Comparison of ENCODE assay signal across 24 cellular contexts in genomic region chr5:122029818-122030217, GRCh38. TPM values are rescaled to one million over a fixed set of nuclear protein-coding genes. Genes with fewer than 3 reads are reported as not detected.
DNase-seq lines count a peak whose midpoint lies in the region; ATAC-seq, FAIRE-seq and TF ChIP-seq lines count a peak whose summit lies in the region.
"Had no signal": no experiment of that assay in that cellular context is flagged by ENCODE, and none has a peak within 500 bp of the region (broad histone marks: within the 10 kb centered on the region; RNA-seq: fewer than 3 reads in every experiment).

No MANE protein-coding gene starts in this region.

- no peak overlapping the region for H3K9ac ChIP-seq in H1 (replicated peaks in 1 of 4; ENCODE audit: extremely low read depth in 1 of 4, low read depth in 3 of 4, low read length in 3 of 4)
- H3K9ac ChIP-seq: BLaER1 had no signal

- no peaks in the 10 kb centered on the region for H3K9me3 ChIP-seq in H1 (ENCODE audit: insufficient read depth in 2 of 2, low read depth in 1 of 2, low read length in 1 of 2)
- H3K9me3 ChIP-seq: BE2C, BLaER1 had no signal

- H4K5ac ChIP-seq in H1 (ENCODE audit: insufficient read length, low read depth, low read length): no peak overlapping the region

- 89% methylated on average over 1 of the region's 1 CpG; no CpG with 5 or more reads in 1 of the 2 experiments for WGBS in H1 (ENCODE audit: extremely low coverage in 1 of 2, insufficient coverage in 1 of 2, insufficient read length in 1 of 2, insufficient replicate concordance in 2 of 2, low coverage in 1 of 2, low lambda C conversion rate in 2 of 2, missing lambda C conversion rate in 1 of 2), 2 experiments

- H4K20me1 ChIP-seq in H1 (replicated peaks in 1 of 2; ENCODE audit: control insufficient read depth in 1 of 2, insufficient read depth in 2 of 2, low read length in 2 of 2): no peaks in the 10 kb centered on the region
- H4K20me1 ChIP-seq: BLaER1 had no signal

- TF ChIP-seq EP300 in H1 (IDR thresholded peaks at IDR 0.05; ENCODE audit: borderline replicate concordance in 1 of 2, low read depth in 2 of 2, low read length in 2 of 2): no peak

- H2BK15ac ChIP-seq in H1 (ENCODE audit: low read length): no peak overlapping the region

- H3K36me3 Mint-ChIP-seq in nephron progenitor cell (ENCODE audit: low read depth): peaks cover 55% of the 10 kb centered on the region
- peaks cover 19% of the 10 kb centered on the region for H3K36me3 Mint-ChIP-seq in activated CD8-positive, alpha-beta memory T cell treated with anti-CD3 and anti-CD28 coated beads, Interleukin-2, amount 10 ng/mL, durations not matched to agents 7 days and 5 days

- CTCF ChIA-PET in H1 (lab: Charles Lee; ENCODE audit: partially characterized antibody): interaction anchor here (1.0 to 3.2 kb wide), 7 partner anchors 9 to 72 kb away, joined by 3 to 7 read pairs (median 4); partner anchors contain the start of gene LOX
- CTCF ChIA-PET in activated CD8-positive, alpha-beta memory T cell treated with anti-CD3 and anti-CD28 coated beads, Interleukin-2, amount 10 ng/mL, durations not matched to agents 7 days and 5 days (lab: Charles Lee): no interaction called here

- no peaks in the 10 kb centered on the region for H3K79me2 ChIP-seq in H1 (ENCODE audit: control insufficient read depth in 1 of 2, insufficient read depth in 2 of 2, low read length in 2 of 2)

- no peaks in the 10 kb centered on the region for H3K9me3 Mint-ChIP-seq in nephron progenitor cell
- H3K9me3 Mint-ChIP-seq in activated CD8-positive, alpha-beta memory T cell treated with anti-CD3 and anti-CD28 coated beads, Interleukin-2, amount 10 ng/mL, durations not matched to agents 7 days and 5 days (ENCODE audit: low read depth): no peaks in the 10 kb centered on the region
- H3K9me3 Mint-ChIP-seq: CD4-positive, alpha-beta memory T cell; CD4-positive, CD25-positive, alpha-beta regulatory T cell; CD8-positive, alpha-beta memory T cell had no signal

- H2AK5ac ChIP-seq in H1 (ENCODE audit: low read depth, low read length): no peak overlapping the region

- no peak overlapping the region for H2BK20ac ChIP-seq in H1 (ENCODE audit: low read length)

- H3K36me3 ChIP-seq in H1 (ENCODE audit: control insufficient read depth in 2 of 4, insufficient read depth in 4 of 4, low read length in 3 of 4): peaks cover 0 to 15% (median 1%) of the 10 kb centered on the region in 4 experiments; a peak in 3 of 8 replicates

- H2BK120ac ChIP-seq in H1 (replicated peaks; ENCODE audit: low read depth, low read length): no peak overlapping the region

- H3K4ac ChIP-seq in H1 (replicated peaks; ENCODE audit: insufficient read length, low read depth, low read length): no peak overlapping the region

- no peak overlapping the region for H2BK12ac ChIP-seq in H1 (ENCODE audit: low read depth, low read length)

- H4K8ac ChIP-seq in H1 (ENCODE audit: extremely low read depth, insufficient read depth, low read length): no peak overlapping the region

- no peak overlapping the region for H3K4me3 Mint-ChIP-seq in nephron progenitor cell
- no peak overlapping the region for H3K4me3 Mint-ChIP-seq in activated CD8-positive, alpha-beta memory T cell treated with anti-CD3 and anti-CD28 coated beads, Interleukin-2, amount 10 ng/mL, durations not matched to agents 7 days and 5 days
- H3K4me3 Mint-ChIP-seq: CD14-positive monocyte; CD4-positive, alpha-beta memory T cell; CD4-positive, CD25-positive, alpha-beta regulatory T cell; CD8-positive, alpha-beta memory T cell had no signal

- no peak overlapping the region for H3K4me2 ChIP-seq in H1 (ENCODE audit: insufficient read depth in 1 of 2, low read depth in 2 of 2, low read length in 2 of 2)
- H3K4me2 ChIP-seq: BLaER1 had no signal

- no peaks in the 10 kb centered on the region for H3K27me3 ChIP-seq in H1 (replicated peaks in 1 of 4; ENCODE audit: control insufficient read depth in 3 of 4, extremely low read depth in 1 of 4, insufficient read depth in 3 of 4, low read length in 3 of 4)
- H3K27me3 ChIP-seq: BE2C, BLaER1 had no signal

- TF ChIP-seq RAD21 in H1 (IDR thresholded peaks at IDR 0.05 in 1 of 2, conservative IDR thresholded peaks at IDR 0.05 in 1 of 2; ENCODE audit: low read depth in 2 of 2, low read length in 2 of 2): no peak

- FAIRE-seq in H1 (lab: Jason Lieb, UNC): peak; percentile 32
- FAIRE-seq: A204.1, D721Med, G401.6, GM12891 had no signal

- no peaks in the 10 kb centered on the region for H3K79me1 ChIP-seq in H1 (ENCODE audit: low read depth, low read length)

- TF ChIP-seq CTCF in H1 (IDR thresholded peaks at IDR 0.05; ENCODE audit: control extremely low read depth in 1 of 3, insufficient read depth in 1 of 3, low read depth in 1 of 3, low read length in 3 of 3) (no peak), nephron progenitor cell (IDR thresholded peaks at IDR 0.05) (no peak)

- H3K56ac ChIP-seq in H1 (replicated peaks; ENCODE audit: insufficient read length, low read depth, low read length): no peak overlapping the region

- H3K4me3 ChIP-seq in H1 (ENCODE audit: extremely low read depth in 1 of 4, insufficient read depth in 2 of 4, low read depth in 3 of 4, low read length in 4 of 4): no peak overlapping the region
- H3K4me3 ChIP-seq: BLaER1 had no signal

- no peak overlapping the region for H3K23ac ChIP-seq in H1 (ENCODE audit: insufficient read length)

- DNase-seq in H1 (ENCODE audit: low read depth in 1 of 2, low spot score in 2 of 2) (no peak), nephron progenitor cell (no peak), NCI-H510A (lab: John Stamatoyannopoulos, UW) (no peak)
- DNase-seq in activated CD8-positive, alpha-beta memory T cell treated with anti-CD3 and anti-CD28 coated beads, Interleukin-2, amount 10 ng/mL, durations not matched to agents 7 days and 5 days: no peak
- DNase-seq: 8988T; BE2C; C1 segment of cervical spinal cord; Calu3; CD4-positive, alpha-beta memory T cell; CD4-positive, CD25-positive, alpha-beta regulatory T cell; CD8-positive, alpha-beta memory T cell; COR-L47; DMS79 treated with DMSO at 0.1 percent for 48 hours; GF-D8 had no signal

- H3K27ac Mint-ChIP-seq in nephron progenitor cell: peak overlapping the region; percentile 59
- H3K27ac Mint-ChIP-seq in activated CD8-positive, alpha-beta memory T cell treated with anti-CD3 and anti-CD28 coated beads, Interleukin-2, amount 10 ng/mL, durations not matched to agents 7 days and 5 days: no peak overlapping the region
- H3K27ac Mint-ChIP-seq: CD4-positive, alpha-beta memory T cell; CD4-positive, CD25-positive, alpha-beta regulatory T cell had no signal

- H3K23me2 ChIP-seq in H1 (ENCODE audit: low read depth, low read length): no peaks in the 10 kb centered on the region

- no peak overlapping the region for H3K14ac ChIP-seq in H1 (ENCODE audit: insufficient read length)

- no peak for TF ChIP-seq POLR2A in H1 (IDR thresholded peaks at IDR 0.05; ENCODE audit: control extremely low read depth in 1 of 2, low read depth in 2 of 2, low read length in 2 of 2)

- no peak overlapping the region for H2AFZ ChIP-seq in H1 (ENCODE audit: low read length)

- H2BK5ac ChIP-seq in H1 (ENCODE audit: low read depth, low read length): no peak overlapping the region

- no peak overlapping the region for H3K18ac ChIP-seq in H1 (ENCODE audit: extremely low read depth, low read length)

- H4K91ac ChIP-seq in H1 (replicated peaks; ENCODE audit: insufficient read length, low read length): no peak overlapping the region

- POLR2A ChIA-PET in H1 (lab: Charles Lee; ENCODE audit: partially characterized antibody): no interaction called here

- H3K27me3 Mint-ChIP-seq in nephron progenitor cell (ENCODE audit: low read depth, poor library complexity): no peaks in the 10 kb centered on the region
- H3K27me3 Mint-ChIP-seq in activated CD8-positive, alpha-beta memory T cell treated with anti-CD3 and anti-CD28 coated beads, Interleukin-2, amount 10 ng/mL, durations not matched to agents 7 days and 5 days: no peaks in the 10 kb centered on the region
- H3K27me3 Mint-ChIP-seq: CD4-positive, alpha-beta memory T cell; CD4-positive, CD25-positive, alpha-beta regulatory T cell; CD8-positive, alpha-beta memory T cell had no signal

- H3K4me1 ChIP-seq in H1 (replicated peaks in 1 of 4; ENCODE audit: control insufficient read depth in 3 of 4, insufficient read depth in 4 of 4, low read length in 3 of 4): no peaks in the 10 kb centered on the region
- H3K4me1 ChIP-seq: BE2C, BLaER1 had no signal

- ATAC-seq in GM18520 (IDR thresholded peaks at IDR 0.05; ENCODE audit: unreplicated experiment): peak; percentile 58
- peak; percentile 58 for ATAC-seq in GM19324 (IDR thresholded peaks at IDR 0.05; ENCODE audit: low FRiP score, unreplicated experiment)
- ATAC-seq in activated CD8-positive, alpha-beta memory T cell treated with anti-CD3 and anti-CD28 coated beads, Interleukin-2, amount 10 ng/mL, durations not matched to agents 7 days and 5 days: no peak
- no peak for ATAC-seq in GM19463 (IDR thresholded peaks at IDR 0.05; ENCODE audit: unreplicated experiment)
- ATAC-seq in GM18870 (IDR thresholded peaks at IDR 0.05; ENCODE audit: unreplicated experiment): no peak

- no peak overlapping the region for H3K27ac ChIP-seq in H1 (ENCODE audit: low read depth, low read length)
- H3K27ac ChIP-seq: BLaER1 had no signal

- peaks cover 41% of the 10 kb centered on the region for H3K4me1 Mint-ChIP-seq in nephron progenitor cell
- no peaks in the 10 kb centered on the region for H3K4me1 Mint-ChIP-seq in activated CD8-positive, alpha-beta memory T cell treated with anti-CD3 and anti-CD28 coated beads, Interleukin-2, amount 10 ng/mL, durations not matched to agents 7 days and 5 days
- H3K4me1 Mint-ChIP-seq: CD14-positive monocyte; CD4-positive, alpha-beta memory T cell; CD8-positive, alpha-beta memory T cell had no signal

TF ChIP-seq in H1, 55 proteins besides CTCF, POLR2A, EP300 and RAD21 (continues in another document):
- no peak for TF ChIP-seq SIRT6 (IDR thresholded peaks at IDR 0.05; ENCODE audit: low read length)
- no peak for TF ChIP-seq POU5F1 (IDR thresholded peaks at IDR 0.05; ENCODE audit: low read depth, low read length)
- no peak for TF ChIP-seq RBBP5 (IDR thresholded peaks at IDR 0.05; ENCODE audit: borderline replicate concordance, low read depth, low read length)
- no peak for TF ChIP-seq SAP30 (IDR thresholded peaks at IDR 0.05; ENCODE audit: insufficient read depth, insufficient replicate concordance, low read length)
- no peak for TF ChIP-seq TBP (IDR thresholded peaks at IDR 0.05; ENCODE audit: low read depth, low read length)

RNA-seq across cellular contexts. Expression of gene LOX, which starts 48.2 kb away (rescaled TPM):
- 1.9 and 2.2 TPM in 2 replicates for total RNA-seq in H1 (2021; fragmentation: NEBNext Ultra II Directional; extraction: Animal tissue kit (Norgen Biotek cat#: 25700))
- 1.1 and 1.5 TPM in 2 replicates for polyA plus RNA-seq in H1 (2011; rRNA removed)
- 0.88 TPM for polyA plus RNA-seq in H1 (2011; cell fraction: cytosol; rRNA removed)
- polyA plus RNA-seq in H1 (2011; cell fraction: nucleus; rRNA removed): 1.7 TPM
- polyA plus RNA-seq in H1 (2012, experiment 1 of 2): 1.1 to 1.5 TPM (median 1.4 TPM) in 4 replicates
- 0.38 TPM for polyA plus RNA-seq in H1 (2012, experiment 2 of 2)
- polyA plus RNA-seq in H1 (2013, experiment 1 of 2): 1.8 TPM
- polyA plus RNA-seq in H1 (2013, experiment 2 of 2): 1.7 TPM
- polyA minus RNA-seq in H1 (2011; rRNA and poly(A)+ RNA removed): 2.5 and 2.9 TPM in 2 replicates
- 3.0 TPM for polyA minus RNA-seq in H1 (2011; cell fraction: cytosol; rRNA and poly(A)+ RNA removed)
- 2.4 TPM for polyA minus RNA-seq in H1 (2011; cell fraction: nucleus; rRNA and poly(A)+ RNA removed)
- total RNA-seq in activated CD8-positive, alpha-beta memory T cell treated with anti-CD3 and anti-CD28 coated beads, Interleukin-2, amount 10 ng/mL, durations not matched to agents 7 days and 5 days: not detected
- total RNA-seq: CD4-positive, alpha-beta memory T cell; CD8-positive, alpha-beta memory T cell had no signal
- polyA plus RNA-seq: CD14-positive monocyte; CD8-positive, alpha-beta memory T cell had no signal

Comparison
In these comparisons a context has a peak if more than half of its experiments do, and no peak if none do; other contexts are left out.
1. ATAC-seq: peak in GM18520 (single experiment) and GM19324 (single experiment); none in activated CD8-positive, alpha-beta memory T cell treated with anti-CD3 and anti-CD28 coated beads, Interleukin-2, amount 10 ng/mL, durations not matched to agents 7 days and 5 days (single experiment), GM19463 (single experiment) and GM18870 (single experiment).